ENCODE assay signal across 19 cellular contexts in the genomic region with DNA sequence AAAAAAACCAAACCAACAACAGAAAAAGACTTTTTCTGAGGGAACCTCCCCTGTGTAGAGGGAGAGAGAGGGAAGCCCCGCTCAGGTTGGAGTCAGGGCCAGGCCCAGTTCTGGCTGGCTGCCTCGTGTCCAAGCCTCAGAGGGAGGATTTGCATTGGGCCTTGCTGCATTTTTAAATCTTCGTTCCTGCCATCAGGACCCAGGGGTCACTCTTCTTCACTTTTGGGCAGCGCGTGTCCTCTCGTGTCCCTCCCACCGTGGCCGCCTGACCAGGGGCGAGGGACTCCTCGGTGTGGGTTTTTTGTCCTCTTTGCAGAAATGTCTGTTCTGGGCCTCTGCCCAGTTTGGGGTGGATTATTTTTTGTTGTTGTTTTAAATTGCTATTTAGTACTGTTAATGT. TPM values are rescaled to one million over a fixed set of nuclear protein-coding genes. Genes with fewer than 3 reads are reported as not detected.
"Had no signal": no experiment of that assay in that cellular context is flagged by ENCODE, and none has a peak within 500 bp of the region (broad histone marks: within the 10 kb centered on the region; RNA-seq: fewer than 3 reads in every experiment).

No MANE protein-coding gene starts in this region.

- H3K27ac ChIP-seq: gastroesophageal sphincter, heart left ventricle, left ventricle myocardium inferior, skin epidermis, WERI-Rb-1 had no signal

- H3K4me3 Mint-ChIP-seq: dendritic cell treated with granulocyte-macrophage colony-stimulating factor and Interleukin-4, amounts not matched to agents 40 ng/mL and 50 ng/mL, for 4 days had no signal

- H3K36me3 ChIP-seq: gastroesophageal sphincter, heart left ventricle, left ventricle myocardium inferior, WERI-Rb-1 had no signal

- H3K36me3 Mint-ChIP-seq: activated naive CD4-positive, alpha-beta T cell treated with anti-CD3 and anti-CD28 coated beads, Interleukin-2, amount 50 U/mL, for 72 hours had no signal

- H3K4me3 ChIP-seq: gastroesophageal sphincter, heart left ventricle, left ventricle myocardium inferior, skin epidermis had no signal

- DNase-seq: activated CD4-positive, alpha-beta T cell treated with anti-CD3 and anti-CD28 coated beads for 1 hour; activated CD8-positive, alpha-beta memory T cell treated with anti-CD3 and anti-CD28 coated beads for 24 hours; activated gamma-delta T cell; effector CD8-positive, alpha-beta T cell; heart left ventricle; left ventricle myocardium inferior; mammary epithelial cell; stimulated activated naive CD8-positive, alpha-beta T cell treated with anti-CD3 and anti-CD28 coated beads, Interleukin-15, Interleukin-2, amounts not matched to agents 100 U/mL and 50 U/mL, for 24 hours; WERI-Rb-1 had no signal

- H3K9me3 ChIP-seq: gastroesophageal sphincter, heart left ventricle, left ventricle myocardium inferior had no signal

- H3K27ac Mint-ChIP-seq: activated naive CD4-positive, alpha-beta T cell treated with anti-CD3 and anti-CD28 coated beads, Interleukin-2, amount 50 U/mL, for 72 hours; dendritic cell treated with granulocyte-macrophage colony-stimulating factor and Interleukin-4, amounts not matched to agents 40 ng/mL and 50 ng/mL, for 4 days had no signal

- H3K9me3 Mint-ChIP-seq: activated naive CD4-positive, alpha-beta T cell treated with anti-CD3 and anti-CD28 coated beads, Interleukin-2, amount 50 U/mL, for 72 hours; dendritic cell treated with granulocyte-macrophage colony-stimulating factor and Interleukin-4, amounts not matched to agents 40 ng/mL and 50 ng/mL, for 4 days; neural crest cell had no signal

RNA-seq across cellular contexts. Expression of gene LRRC74B, which starts 57.9 kb away (rescaled TPM):
- total RNA-seq: activated naive CD4-positive, alpha-beta T cell treated with anti-CD3 and anti-CD28 coated beads, Interleukin-2, amount 50 U/mL, for 72 hours; cerebellum; gastroesophageal sphincter; heart left ventricle; kidney epithelial cell; left ventricle myocardium inferior; mammary epithelial cell; mononuclear cell; neural crest cell; osteocyte; pulmonary artery endothelial cell had no signal
- polyA plus RNA-seq: heart left ventricle, mammary epithelial cell had no signal
